ENCODE assay signal across 8 cellular contexts in the genomic region with DNA sequence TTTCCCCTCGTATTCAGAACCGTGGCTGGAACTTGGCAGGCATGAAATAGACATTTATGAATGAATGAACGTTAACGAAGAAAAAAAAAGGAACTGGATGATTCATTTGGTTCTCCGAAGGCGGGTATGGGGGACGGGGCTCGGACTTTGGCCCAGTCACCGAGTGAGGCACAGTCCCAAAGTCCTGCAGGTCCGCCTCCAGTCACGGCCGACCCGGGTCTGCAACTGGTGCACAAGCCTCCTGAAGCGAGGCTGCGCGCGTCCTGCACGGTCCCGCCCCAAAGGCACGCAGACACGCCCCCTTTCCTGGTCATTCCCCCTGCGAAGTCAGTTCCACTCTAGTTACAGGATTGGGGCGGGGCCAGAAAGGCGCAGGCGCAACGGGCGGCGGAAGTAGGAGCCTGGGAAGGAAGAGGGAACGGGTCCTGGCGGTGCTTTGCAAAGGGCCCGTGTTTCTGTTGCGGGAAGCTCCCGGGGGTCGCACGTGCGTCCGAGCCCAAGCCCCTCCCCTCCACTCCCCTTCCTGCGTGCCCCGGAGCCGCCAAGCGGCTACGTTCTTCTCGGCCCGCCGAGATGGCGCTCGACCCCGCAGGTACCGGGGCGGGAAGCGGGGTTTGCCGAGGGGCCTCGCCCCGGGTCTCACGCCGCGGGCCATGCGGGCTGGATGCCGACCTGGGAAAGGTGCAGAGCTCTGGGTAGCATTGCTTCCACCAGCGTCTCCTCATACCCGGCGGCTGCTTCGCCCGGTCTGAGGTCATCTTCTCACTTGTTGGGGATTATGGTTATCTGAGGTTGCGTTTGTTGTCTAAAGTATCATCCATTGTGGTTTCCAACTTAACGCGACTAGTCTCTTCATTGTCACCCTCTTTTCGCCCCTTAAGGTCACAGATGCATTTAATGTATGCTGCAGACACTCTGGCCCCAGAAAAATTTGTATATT. TPM values are rescaled to one million over a fixed set of nuclear protein-coding genes. Genes with fewer than 3 reads are reported as not detected.
DNase-seq lines count a peak whose midpoint lies in the region; TF ChIP-seq lines count a peak whose summit lies in the region.

A gene with protein sequence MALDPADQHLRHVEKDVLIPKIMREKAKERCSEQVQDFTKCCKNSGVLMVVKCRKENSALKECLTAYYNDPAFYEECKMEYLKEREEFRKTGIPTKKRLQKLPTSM (plus strand): TSS at position 399 of the 940 bp plus-strand sequence. CDS start 175 bp downstream, at position 574.

- H3K36me3 ChIP-seq in H7 (replicated peaks; ENCODE audit: control insufficient read depth, insufficient read depth, low read length): no peaks in the 10 kb centered on the region

- peaks cover 20% of the 10 kb centered on the region for H3K4me1 Mint-ChIP-seq in nephron
- H3K4me1 Mint-ChIP-seq in stimulated activated naive CD8-positive, alpha-beta T cell treated with anti-CD3 and anti-CD28 coated beads, Interleukin-15, Interleukin-2, amounts not matched to agents 100 ng/mL and 50 ng/mL, for 24 hours (ENCODE audit: low read depth): peaks cover 54% of the 10 kb centered on the region

- H3K27ac Mint-ChIP-seq in nephron: peak within 1 kb of the TSS; percentile 62 to 93 (median 87)
- peak within 1 kb of the TSS; percentile 93 for H3K27ac Mint-ChIP-seq in stimulated activated naive CD8-positive, alpha-beta T cell treated with anti-CD3 and anti-CD28 coated beads, Interleukin-15, Interleukin-2, amounts not matched to agents 100 ng/mL and 50 ng/mL, for 24 hours

- peak within 1 kb of the TSS; percentile 92 to 93 (median 93) for H3K4me3 Mint-ChIP-seq in nephron
- H3K4me3 Mint-ChIP-seq in stimulated activated naive CD8-positive, alpha-beta T cell treated with anti-CD3 and anti-CD28 coated beads, Interleukin-15, Interleukin-2, amounts not matched to agents 100 ng/mL and 50 ng/mL, for 24 hours: peak within 1 kb of the TSS; percentile 95

- H3K27me3 Mint-ChIP-seq in nephron (ENCODE audit: low read depth): no peaks in the 10 kb centered on the region
- no peaks in the 10 kb centered on the region for H3K27me3 Mint-ChIP-seq in stimulated activated naive CD8-positive, alpha-beta T cell treated with anti-CD3 and anti-CD28 coated beads, Interleukin-15, Interleukin-2, amounts not matched to agents 100 ng/mL and 50 ng/mL, for 24 hours

- TF ChIP-seq CTCF in fibroblast of pulmonary artery (IDR thresholded peaks at IDR 0.05; ENCODE audit: low read length, missing control alignments) (no peak), nephron (IDR thresholded peaks at IDR 0.05; ENCODE audit: unreplicated experiment in 3 of 3) (no peak)

- H3K36me3 Mint-ChIP-seq in nephron (ENCODE audit: low read depth): no peaks in the 10 kb centered on the region
- peaks cover 21% of the 10 kb centered on the region for H3K36me3 Mint-ChIP-seq in stimulated activated naive CD8-positive, alpha-beta T cell treated with anti-CD3 and anti-CD28 coated beads, Interleukin-15, Interleukin-2, amounts not matched to agents 100 ng/mL and 50 ng/mL, for 24 hours (ENCODE audit: low read depth)

- DNase-seq in ELF-1 (ENCODE audit: low read depth, low spot score) (peak; percentile 99), H7 (peak; percentile 92), M059J (ENCODE audit: low read depth) (peak; percentile 93), SHP77 (lab: John Stamatoyannopoulos, UW) (peak; percentile 94 to 97), fibroblast of pulmonary artery (ENCODE audit: low read depth) (peak; percentile 97)
- DNase-seq in activated effector memory CD4-positive, alpha-beta T cell treated with Interleukin-2 at 50 U/mL for 16 hours: peak; percentile 79

- no peaks in the 10 kb centered on the region for H3K27me3 ChIP-seq in H7 (ENCODE audit: control insufficient read depth, insufficient read depth, low read length)

- no peaks in the 10 kb centered on the region for H3K9me3 Mint-ChIP-seq in nephron
- H3K9me3 Mint-ChIP-seq in stimulated activated naive CD8-positive, alpha-beta T cell treated with anti-CD3 and anti-CD28 coated beads, Interleukin-15, Interleukin-2, amounts not matched to agents 100 ng/mL and 50 ng/mL, for 24 hours: no peaks in the 10 kb centered on the region

- H3K4me3 ChIP-seq in H7 (ENCODE audit: insufficient read depth, low read depth, low read length) (peak within 1 kb of the TSS; percentile 85), fibroblast of pulmonary artery (replicated peaks; ENCODE audit: low read depth, low read length) (peak within 1 kb of the TSS; percentile 91)

RNA-seq across cellular contexts. Expression of the gene that starts here (rescaled TPM):
- total RNA-seq in H7 (2014; rRNA removed; shearing (Covaris generic)): 19.2 and 30.9 TPM in 2 replicates
- 9.1 and 13.6 TPM in 2 replicates for total RNA-seq in M059J (2014; rRNA removed; shearing (Covaris generic))

Comparison
In these comparisons a context has a peak if more than half of its experiments do, and no peak if none do; other contexts are left out.
1. Peak in every context shown above with its lines: DNase-seq and H3K4me3 ChIP-seq.